ENCODE assay signal across 8 cellular contexts in genomic region chr12:13101854-13102375, GRCh38. TPM values are rescaled to one million over a fixed set of nuclear protein-coding genes. Genes with fewer than 3 reads are reported as not detected.
DNase-seq lines count a peak whose midpoint lies in the region; ATAC-seq and TF ChIP-seq lines count a peak whose summit lies in the region.

No MANE protein-coding gene starts in this region.

- no peak for TF ChIP-seq POLR2A in IMR-90 (IDR thresholded peaks at IDR 0.05; ENCODE audit: low read depth, low read length)

- no peak for ATAC-seq in IMR-90 (ENCODE audit: low read depth)

- peak overlapping the region; percentile 84 to 88 for H4K8ac ChIP-seq in IMR-90 (ENCODE audit: low read depth in 2 of 2, low read length in 2 of 2)

- H3K4me2 ChIP-seq in BLaER1 (peak overlapping the region; percentile 97), IMR-90 (ENCODE audit: low read depth, low read length) (peak overlapping the region; percentile 45)

- H3K27ac ChIP-seq in BLaER1: peak overlapping the region; percentile 93
- peak overlapping the region; percentile 85 for H3K27ac ChIP-seq in IMR-90 (ENCODE audit: insufficient read depth, low read length)
- peak overlapping the region; percentile 96 for H3K27ac ChIP-seq in esophagus (ENCODE audit: low read depth in 2 of 2, low read length in 1 of 2)
- peak overlapping the region; percentile 70 for H3K27ac ChIP-seq in neutrophil

- dilution Hi-C loops in IMR-90 (cut with HindIII; ENCODE audit: low sequenced_read_pairs, unreplicated experiment): no loop called here

- peaks cover 0 to 15% of the 10 kb centered on the region in 2 experiments; a peak in 2 of 4 replicates for H3K79me1 ChIP-seq in IMR-90 (ENCODE audit: low read depth in 1 of 2, low read length in 2 of 2)

- in situ Hi-C loops in IMR-90 (cut with MboI; ENCODE audit: low sequenced_read_pairs): no loop called here

- H3K9me3 ChIP-seq in BLaER1 (no peaks in the 10 kb centered on the region; the same call in 1 of the 2 replicates), IMR-90 (ENCODE audit: control insufficient read depth, insufficient read depth, low read length) (no peaks in the 10 kb centered on the region), esophagus (ENCODE audit: control insufficient read depth in 2 of 2, insufficient read depth in 1 of 2, low read depth in 1 of 2, low read length in 1 of 2) (no peaks in the 10 kb centered on the region), neutrophil (no peaks in the 10 kb centered on the region)

- peak overlapping the region; percentile 70 for H3K4ac ChIP-seq in IMR-90 (ENCODE audit: low read depth, low read length)

- H3K18ac ChIP-seq in IMR-90 (ENCODE audit: low read depth, low read length): peak overlapping the region; percentile 16

- H3K9me1 ChIP-seq in IMR-90 (ENCODE audit: insufficient read depth, low read length): peaks cover 17% of the 10 kb centered on the region

- peak overlapping the region; percentile 62 for H4K5ac ChIP-seq in IMR-90 (ENCODE audit: low read depth, low read length)

- no peaks in the 10 kb centered on the region for H3K9me3 Mint-ChIP-seq in activated CD4-positive, alpha-beta T cell treated with anti-CD3 and anti-CD28 coated beads, Interleukin-2, amount 10 ng/mL, durations not matched to agents 24 days and 14 days

- peak overlapping the region; percentile 95 for H2AFZ ChIP-seq in IMR-90 (replicated peaks; ENCODE audit: low read length, poor library complexity)

- H3K4me1 Mint-ChIP-seq in activated CD4-positive, alpha-beta T cell treated with anti-CD3 and anti-CD28 coated beads, Interleukin-2, amount 10 ng/mL, durations not matched to agents 24 days and 14 days: peaks cover 45% of the 10 kb centered on the region

- no peaks in the 10 kb centered on the region for H3K27me3 ChIP-seq in BLaER1
- no peaks in the 10 kb centered on the region for H3K27me3 ChIP-seq in IMR-90 (ENCODE audit: control insufficient read depth, insufficient read depth, low read length)
- H3K27me3 ChIP-seq in esophagus (ENCODE audit: control insufficient read depth in 1 of 2, insufficient read depth in 2 of 2, low read length in 2 of 2): no peaks in the 10 kb centered on the region
- no peaks in the 10 kb centered on the region for H3K27me3 ChIP-seq in neutrophil

- H2BK15ac ChIP-seq in IMR-90 (ENCODE audit: low read depth, low read length): peak overlapping the region; percentile 97; the same call in 2 of the 3 replicates

- peaks cover 4% of the 10 kb centered on the region for H3K27me3 Mint-ChIP-seq in activated CD4-positive, alpha-beta T cell treated with anti-CD3 and anti-CD28 coated beads, Interleukin-2, amount 10 ng/mL, durations not matched to agents 24 days and 14 days

- H3K14ac ChIP-seq in IMR-90 (replicated peaks; ENCODE audit: low read depth, low read length): peak overlapping the region; percentile 72

- H4K20me1 ChIP-seq in BLaER1 (no peaks in the 10 kb centered on the region), IMR-90 (ENCODE audit: insufficient read depth, low read length) (no peaks in the 10 kb centered on the region)

- H2BK20ac ChIP-seq in IMR-90 (ENCODE audit: low read depth, low read length): peak overlapping the region; percentile 90

- H3K23ac ChIP-seq in IMR-90 (ENCODE audit: low read depth, low read length): peak overlapping the region; percentile 68; the same call in 1 of the 2 replicates

- peak overlapping the region; percentile 81 for H2AK9ac ChIP-seq in IMR-90 (replicated peaks; ENCODE audit: low read depth, low read length, poor library complexity)

- peak overlapping the region; percentile 70; the same call in 1 of the 2 replicates for H3K56ac ChIP-seq in IMR-90 (ENCODE audit: extremely low read depth, insufficient read depth, low read length)

- H3K4me1 ChIP-seq in BLaER1 (peaks cover 72% of the 10 kb centered on the region), IMR-90 (ENCODE audit: control insufficient read depth, insufficient read depth, low read length) (peaks cover 38% of the 10 kb centered on the region), esophagus (ENCODE audit: control insufficient read depth in 2 of 2, insufficient read depth in 2 of 2, low read length in 1 of 2) (peaks cover 0 to 5% of the 10 kb centered on the region in 2 donors), neutrophil (ENCODE audit: control insufficient read depth in 1 of 2, insufficient read depth in 1 of 2, low read depth in 1 of 2, low read length in 1 of 2) (peaks cover 27 to 45% of the 10 kb centered on the region in 2 experiments)

- peak overlapping the region; percentile 96 for H2AK5ac ChIP-seq in IMR-90 (ENCODE audit: low read depth, low read length)

- intact Hi-C loops in IMR-90 (cut with micrococcal nuclease): no loop called here
- intact Hi-C loops in activated CD4-positive, alpha-beta T cell treated with anti-CD3 and anti-CD28 coated beads, Interleukin-2, amount 10 ng/mL, durations not matched to agents 24 days and 14 days (cut with micrococcal nuclease): loop anchor here (1.0 to 10.0 kb wide), 6 partner anchors 63 to 1853 kb away; partner anchors contain the start of genes EMP1 and HEBP1

- 60% methylated on average over 1 of the region's 9 CpGs; no CpG with 5 or more reads in 1 of the 2 experiments for WGBS in IMR-90 (ENCODE audit: extremely low coverage in 2 of 2, insufficient read length in 1 of 2), 2 experiments
- WGBS in esophagus, 2 donors: 37 to 44% methylated on average over 9 of the region's 9 CpGs

- no peak for TF ChIP-seq RAD21 in IMR-90 (IDR thresholded peaks at IDR 0.05; ENCODE audit: low read length)

- CTCF ChIA-PET in IMR-90 (lab: Yijun Ruan, JAX): interaction anchor here (0.6 to 1.0 kb wide), 4 partner anchors 110 to 1989 kb away, joined by 3 read pairs; no protein-coding TSS in a partner anchor

- peak overlapping the region; percentile 78 for H4K91ac ChIP-seq in IMR-90 (ENCODE audit: insufficient read depth, low read depth, low read length)

- H3K36me3 ChIP-seq in BLaER1 (no peaks in the 10 kb centered on the region), IMR-90 (ENCODE audit: control insufficient read depth, insufficient read depth, low read length) (no peaks in the 10 kb centered on the region), esophagus (ENCODE audit: control insufficient read depth in 2 of 2, insufficient read depth in 2 of 2, low read length in 1 of 2) (no peaks in the 10 kb centered on the region), neutrophil (no peaks in the 10 kb centered on the region)

- peak overlapping the region; percentile 89 for H3K27ac Mint-ChIP-seq in activated CD4-positive, alpha-beta T cell treated with anti-CD3 and anti-CD28 coated beads, Interleukin-2, amount 10 ng/mL, durations not matched to agents 24 days and 14 days

- POLR2A ChIA-PET in IMR-90 (lab: Charles Lee; ENCODE audit: unreplicated experiment): interaction anchor here (1.3 kb wide), 1 partner anchor 109 kb away, joined by 3 read pairs; no protein-coding TSS in a partner anchor

- peak overlapping the region; percentile 88 for H2BK120ac ChIP-seq in IMR-90 (ENCODE audit: low read depth, low read length)

- H3K9ac ChIP-seq in BLaER1 (peak overlapping the region; percentile 82), IMR-90 (ENCODE audit: low read depth, low read length) (peak overlapping the region; percentile 51)

- H2BK5ac ChIP-seq in IMR-90 (ENCODE audit: low read depth, low read length, poor library complexity, severe bottlenecking): peak overlapping the region; percentile 76

- no TSS peak for BruUV-seq in IMR-90 (replicated peaks; lab: Mats Ljungman, UMichigan)

- DNase-seq in IMR-90: peak; percentile 46
- DNase-seq in activated CD4-positive, alpha-beta T cell treated with anti-CD3 and anti-CD28 coated beads, Interleukin-2, amount 10 ng/mL, durations not matched to agents 24 days and 14 days: peak; percentile 69
- no peak for DNase-seq in UCSD-AML1 (lab: John Stamatoyannopoulos, UW; ENCODE audit: unreplicated experiment)
- DNase-seq in NCI-H2107 treated with DMSO at 0.1 percent for 48 hours (lab: John Stamatoyannopoulos, UW; ENCODE audit: unreplicated experiment): no peak
- DNase-seq in germinal center (ENCODE audit: low spot score): no peak

- TF ChIP-seq CTCF in IMR-90 (conservative IDR thresholded peaks at IDR 0.05; ENCODE audit: low read depth, low read length) (no peak), neutrophil (IDR thresholded peaks at IDR 0.05) (no peak)

- H3K36me3 Mint-ChIP-seq in activated CD4-positive, alpha-beta T cell treated with anti-CD3 and anti-CD28 coated beads, Interleukin-2, amount 10 ng/mL, durations not matched to agents 24 days and 14 days (ENCODE audit: low read depth): no peaks in the 10 kb centered on the region

- H3K4me3 Mint-ChIP-seq in activated CD4-positive, alpha-beta T cell treated with anti-CD3 and anti-CD28 coated beads, Interleukin-2, amount 10 ng/mL, durations not matched to agents 24 days and 14 days: peak overlapping the region; percentile 77

- H3K4me3 ChIP-seq in BLaER1 (peak overlapping the region; percentile 61), IMR-90 (ENCODE audit: insufficient read depth, low read depth, low read length) (no peak overlapping the region), esophagus (ENCODE audit: low read depth in 1 of 2, low read length in 2 of 2) (peak overlapping the region; percentile 56 to 59), neutrophil (ENCODE audit: low read depth in 1 of 2, low read length in 1 of 2) (peak overlapping the region; percentile 63 to 73)

TF ChIP-seq in IMR-90, 13 proteins besides CTCF, POLR2A, EP300 and RAD21:
- TF ChIP-seq FOS (IDR thresholded peaks at IDR 0.05; ENCODE audit: low read depth, low read length) (peak; percentile 40; the same call in 1 of the 2 replicates), SMC3 (IDR thresholded peaks at IDR 0.05; ENCODE audit: low read depth, low read length) (no peak)
TF ChIP-seq in IMR-90: peak in this region for 1.

RNA-seq across cellular contexts. Expression of gene GSG1, which starts 1.6 kb away (rescaled TPM):
- 2.5 and 2.9 TPM in 2 replicates for total RNA-seq in IMR-90 (2012; rRNA removed)
- polyA plus RNA-seq in IMR-90 (2012; rRNA removed): 1.8 and 2.1 TPM in 2 replicates
- 1.6 and 2.0 TPM in 2 replicates for polyA plus RNA-seq in IMR-90 (2012; cell fraction: cytosol; rRNA removed)
- polyA plus RNA-seq in IMR-90 (2012; cell fraction: nucleus; rRNA removed; ENCODE audit: low replicate concordance): 0.99 and 1.5 TPM in 2 replicates
- total RNA-seq in activated CD4-positive, alpha-beta T cell treated with anti-CD3 and anti-CD28 coated beads, Interleukin-2, amount 10 ng/mL, durations not matched to agents 24 days and 14 days: not detected in 2 replicates
- polyA plus RNA-seq in esophagus: under 1 TPM in 1 of 2 donors, not detected in 1; 0.04 TPM

RNA-seq across cellular contexts. Expression of gene FAM234B, which starts 57.7 kb away (rescaled TPM):
- total RNA-seq in IMR-90 (2012; rRNA removed): 6.7 and 8.6 TPM in 2 replicates
- 3.6 and 3.7 TPM in 2 replicates for polyA plus RNA-seq in IMR-90 (2012; rRNA removed)
- 2.2 and 2.5 TPM in 2 replicates for polyA plus RNA-seq in IMR-90 (2012; cell fraction: cytosol; rRNA removed)
- polyA plus RNA-seq in IMR-90 (2012; cell fraction: nucleus; rRNA removed; ENCODE audit: low replicate concordance): 1.7 and 3.8 TPM in 2 replicates
- total RNA-seq in activated CD4-positive, alpha-beta T cell treated with anti-CD3 and anti-CD28 coated beads, Interleukin-2, amount 10 ng/mL, durations not matched to agents 24 days and 14 days: 8.6 and 9.0 TPM in 2 replicates
- 1 to 10 TPM in 1 of 2 donors, under 1 TPM in 1; 0.84 to 1.1 TPM for polyA plus RNA-seq in esophagus

Comparison
In these comparisons a context has a peak if more than half of its experiments do, and no peak if none do; other contexts are left out.
1. DNase-seq: peak in IMR-90 (single experiment) and activated CD4-positive, alpha-beta T cell treated with anti-CD3 and anti-CD28 coated beads, Interleukin-2, amount 10 ng/mL, durations not matched to agents 24 days and 14 days (single experiment); none in UCSD-AML1 (single experiment), NCI-H2107 treated with DMSO at 0.1 percent for 48 hours (single experiment) and germinal center (single experiment).
2. Peak in every context shown above with its lines, with median percentiles within 50 percentile points of each other: H3K27ac ChIP-seq.